In the genomic region with DNA sequence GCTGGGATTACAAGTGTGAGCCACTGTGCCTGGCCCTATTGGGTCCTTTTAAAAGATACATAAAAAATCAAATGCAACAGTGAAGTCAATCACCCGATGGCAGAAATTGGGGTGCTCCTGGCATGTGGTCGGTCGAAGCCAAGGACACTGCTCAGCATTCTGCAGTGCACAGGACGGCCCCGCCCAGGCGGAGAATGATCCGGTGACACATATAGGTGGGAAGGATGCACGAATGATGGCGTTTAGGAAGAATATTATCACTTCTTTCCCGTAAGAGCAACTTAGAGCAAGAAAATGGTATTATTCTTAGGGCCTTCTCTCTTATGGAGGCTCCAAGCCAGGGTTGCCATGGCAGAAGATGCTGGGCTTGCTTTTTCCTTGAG, we compare ENCODE assay signal across 22 cellular contexts. TPM values are rescaled to one million over a fixed set of nuclear protein-coding genes. Genes with fewer than 3 reads are reported as not detected.
DNase-seq lines count a peak whose midpoint lies in the region; ATAC-seq, FAIRE-seq and TF ChIP-seq lines count a peak whose summit lies in the region.
"Had no signal": no experiment of that assay in that cellular context is flagged by ENCODE, and none has a peak within 500 bp of the region (broad histone marks: within the 10 kb centered on the region; RNA-seq: fewer than 3 reads in every experiment).

No MANE protein-coding gene starts in this region.

- TSS peak; percentile 50 for BruUV-seq in HepG2 (replicated peaks; lab: Mats Ljungman, UMichigan)

- H3K27ac Mint-ChIP-seq in activated CD8-positive, alpha-beta T cell treated with anti-CD3 and anti-CD28 coated beads, Interleukin-2, amount 10 ng/mL, durations not matched to agents 7 days and 5 days = peak overlapping the region; percentile 89
- H3K27ac Mint-ChIP-seq in immature natural killer cell = peak overlapping the region; percentile 19 to 86 (median 74)
- H3K27ac Mint-ChIP-seq: H9, neural progenitor cell had no signal

- no peak for FAIRE-seq in HepG2 (lab: Jason Lieb, UNC)

- TF ChIP-seq POLR2A in HepG2 (IDR thresholded peaks at IDR 0.05; ENCODE audit: insufficient read depth in 1 of 2, low read depth in 2 of 2, low read length in 2 of 2) (no peak), right lobe of liver (IDR thresholded peaks at IDR 0.05) (no peak), esophagus muscularis mucosa (IDR thresholded peaks at IDR 0.05; ENCODE audit: low read depth) (no peak)

- no peak overlapping the region for H2AFZ ChIP-seq in HepG2 (ENCODE audit: low read length)
- H2AFZ ChIP-seq: neural progenitor cell had no signal

- peaks cover 4 to 19% of the 10 kb centered on the region in 2 experiments; a peak in 4 of 5 replicates for H3K36me3 ChIP-seq in HepG2 (replicated peaks in 1 of 2; ENCODE audit: control insufficient read depth in 1 of 2, insufficient read depth in 2 of 2, low read length in 2 of 2)
- peaks cover 1 to 21% (median 13%) of the 10 kb centered on the region in 4 donors for H3K36me3 ChIP-seq in right lobe of liver
- peaks cover 13 to 57% (median 42%) of the 10 kb centered on the region in 4 donors for H3K36me3 ChIP-seq in esophagus muscularis mucosa
- H3K36me3 ChIP-seq: neural progenitor cell had no signal

- H3K79me2 ChIP-seq in HepG2 (ENCODE audit: insufficient read depth, low read length) = no peaks in the 10 kb centered on the region

- 98% methylated on average over 10 of the region's 10 CpGs for WGBS in HepG2 (ENCODE audit: low lambda C conversion rate)
- WGBS in right lobe of liver (ENCODE audit: insufficient coverage, low coverage, low lambda C conversion rate, missing lambda C conversion rate) = 69% methylated on average over 10 of the region's 10 CpGs
- 91% methylated on average over 10 of the region's 10 CpGs for WGBS in esophagus muscularis mucosa

- H4K20me1 ChIP-seq in HepG2 (ENCODE audit: insufficient read depth, low read length) = no peaks in the 10 kb centered on the region

- H3K4me3 ChIP-seq in HepG2 (replicated peaks in 1 of 3; ENCODE audit: insufficient read depth in 1 of 3, low read depth in 2 of 3, low read length in 3 of 3) (no peak overlapping the region), right lobe of liver (no peak overlapping the region), esophagus muscularis mucosa (no peak overlapping the region)
- H3K4me3 ChIP-seq: left lung, neural progenitor cell, prostate gland, tibial nerve had no signal

- no peaks in the 10 kb centered on the region for H3K9me3 Mint-ChIP-seq in activated CD8-positive, alpha-beta T cell treated with anti-CD3 and anti-CD28 coated beads, Interleukin-2, amount 10 ng/mL, durations not matched to agents 7 days and 5 days (ENCODE audit: insufficient read depth)
- H3K9me3 Mint-ChIP-seq in immature natural killer cell = no peaks in the 10 kb centered on the region
- H3K9me3 Mint-ChIP-seq: H9, IgD-negative memory B cell, neural progenitor cell had no signal

- no peaks in the 10 kb centered on the region for H3K27me3 ChIP-seq in HepG2 (ENCODE audit: control insufficient read depth in 1 of 2, insufficient read depth in 2 of 2, low read length in 2 of 2)
- no peaks in the 10 kb centered on the region for H3K27me3 ChIP-seq in right lobe of liver
- no peaks in the 10 kb centered on the region for H3K27me3 ChIP-seq in esophagus muscularis mucosa
- H3K27me3 ChIP-seq: neural progenitor cell, tibial nerve had no signal

- H3K27ac ChIP-seq in HepG2 (ENCODE audit: extremely low read length, insufficient read depth, low read length) (no peak overlapping the region), right lobe of liver (no peak overlapping the region), esophagus muscularis mucosa (replicated peaks in 1 of 4) (no peak overlapping the region)
- H3K27ac ChIP-seq: left lung, neural progenitor cell, prostate gland, tibial nerve had no signal

- TF ChIP-seq RAD21 in HepG2 (CRISPR knock-in tag; IDR thresholded peaks at IDR 0.05) = no peak

- in situ Hi-C loops in HepG2 (cut with HindIII; ENCODE audit: extremely low pct_ligation_motif_present, low pct_unique_long_range_greater_than_20kb) = no loop called here

- H3K27me3 Mint-ChIP-seq in activated CD8-positive, alpha-beta T cell treated with anti-CD3 and anti-CD28 coated beads, Interleukin-2, amount 10 ng/mL, durations not matched to agents 7 days and 5 days (ENCODE audit: low read depth) = no peaks in the 10 kb centered on the region
- H3K27me3 Mint-ChIP-seq in immature natural killer cell (ENCODE audit: low read depth in 3 of 3) = peaks cover 0 to 4% (median 2%) of the 10 kb centered on the region in 3 donors
- H3K27me3 Mint-ChIP-seq: IgD-negative memory B cell had no signal

- peaks cover 48% of the 10 kb centered on the region for H3K4me1 Mint-ChIP-seq in activated CD8-positive, alpha-beta T cell treated with anti-CD3 and anti-CD28 coated beads, Interleukin-2, amount 10 ng/mL, durations not matched to agents 7 days and 5 days (ENCODE audit: low read depth)
- peaks cover 28 to 34% of the 10 kb centered on the region in 2 donors for H3K4me1 Mint-ChIP-seq in immature natural killer cell
- H3K4me1 Mint-ChIP-seq: H9, neural progenitor cell had no signal

- no peak overlapping the region for H3K4me2 ChIP-seq in HepG2 (ENCODE audit: low read depth, low read length)
- H3K4me2 ChIP-seq: neural progenitor cell had no signal

- no peak overlapping the region for H3K9ac ChIP-seq in HepG2 (ENCODE audit: insufficient read depth, low read depth, low read length)
- H3K9ac ChIP-seq: neural progenitor cell had no signal

- CTCF ChIA-PET in HepG2 (lab: Yijun Ruan, JAX; ENCODE audit: low intra/inter-chr PET ratio, low total read pairs) = no interaction called here
- CTCF ChIA-PET in activated CD8-positive, alpha-beta T cell treated with anti-CD3 and anti-CD28 coated beads, Interleukin-2, amount 10 ng/mL, durations not matched to agents 7 days and 5 days (lab: Charles Lee) = interaction anchor here (0.7 kb wide), 1 partner anchor 698 kb away, joined by 3 read pairs; no protein-coding TSS in a partner anchor

- POLR2A ChIA-PET in HepG2 (lab: Yijun Ruan, JAX) = no interaction called here
- POLR2A ChIA-PET in activated CD8-positive, alpha-beta T cell treated with anti-CD3 and anti-CD28 coated beads, Interleukin-2, amount 10 ng/mL, durations not matched to agents 7 days and 5 days (lab: Charles Lee) = interaction anchor here (0.5 kb wide), 1 partner anchor 29 kb away, joined by 3 read pairs; no protein-coding TSS in a partner anchor

- no peak for TF ChIP-seq EP300 in HepG2 (IDR thresholded peaks at IDR 0.05; ENCODE audit: low read depth in 2 of 2, low read length in 2 of 2)
- TF ChIP-seq EP300 in HepG2 (CRISPR knock-in tag; IDR thresholded peaks at IDR 0.05; ENCODE audit: borderline replicate concordance) = no peak
- no peak for TF ChIP-seq EP300 in esophagus muscularis mucosa (IDR thresholded peaks at IDR 0.05)

- DNase-seq in HepG2 (ENCODE audit: low spot score) (no peak), right lobe of liver (no peak), immature natural killer cell (no peak), NCI-H2171 (lab: John Stamatoyannopoulos, UW) (no peak), esophagus muscularis mucosa (ENCODE audit: extremely low spot score) (no peak)
- no peak for DNase-seq in activated CD8-positive, alpha-beta T cell treated with anti-CD3 and anti-CD28 coated beads, Interleukin-2, amount 10 ng/mL, durations not matched to agents 7 days and 5 days
- DNase-seq: activated gamma-delta T cell treated with Interleukin-2 at 50 U/mL for 16 hours, Caco-2, cerebellar nuclear complex, glutamatergic neuron, H9, left lung, NCI-H1694 treated with DMSO at 0.1 percent for 48 hours, NCI-H2227 treated with DMSO at 0.1 percent for 48 hours, NCI-H774 had no signal

- H3K4me3 Mint-ChIP-seq in activated CD8-positive, alpha-beta T cell treated with anti-CD3 and anti-CD28 coated beads, Interleukin-2, amount 10 ng/mL, durations not matched to agents 7 days and 5 days = peak overlapping the region; percentile 63
- peak overlapping the region; percentile 60 to 86 (median 82) for H3K4me3 Mint-ChIP-seq in immature natural killer cell
- H3K4me3 Mint-ChIP-seq: H9, IgD-negative memory B cell, neural progenitor cell had no signal

- H3K9me3 ChIP-seq in HepG2 (ENCODE audit: low read length) (no peaks in the 10 kb centered on the region), right lobe of liver (no peaks in the 10 kb centered on the region), esophagus muscularis mucosa (no peaks in the 10 kb centered on the region)
- H3K9me3 ChIP-seq: Caco-2, left lung, prostate gland had no signal

- H3K4me1 ChIP-seq in HepG2 (ENCODE audit: insufficient read depth, low read length) (no peaks in the 10 kb centered on the region), right lobe of liver (no peaks in the 10 kb centered on the region), esophagus muscularis mucosa (no peaks in the 10 kb centered on the region)
- H3K4me1 ChIP-seq: Caco-2, neural progenitor cell, prostate gland, tibial nerve had no signal

- no peak for ATAC-seq in HepG2
- ATAC-seq in right lobe of liver = no peak
- ATAC-seq in activated CD8-positive, alpha-beta T cell treated with anti-CD3 and anti-CD28 coated beads, Interleukin-2, amount 10 ng/mL, durations not matched to agents 7 days and 5 days = no peak
- ATAC-seq in GM19397 (IDR thresholded peaks at IDR 0.05; ENCODE audit: unreplicated experiment) = no peak
- ATAC-seq: left lung had no signal

- TF ChIP-seq CTCF in HepG2 (CRISPR knock-in tag; IDR thresholded peaks at IDR 0.05) (no peak), right lobe of liver (IDR thresholded peaks at IDR 0.05) (no peak), esophagus muscularis mucosa (IDR thresholded peaks at IDR 0.05) (no peak)

- H3K36me3 Mint-ChIP-seq in activated CD8-positive, alpha-beta T cell treated with anti-CD3 and anti-CD28 coated beads, Interleukin-2, amount 10 ng/mL, durations not matched to agents 7 days and 5 days (ENCODE audit: low read depth) = peaks cover 51% of the 10 kb centered on the region
- peaks cover 0 to 5% (median 2%) of the 10 kb centered on the region in 3 donors for H3K36me3 Mint-ChIP-seq in immature natural killer cell

- intact Hi-C loops in HepG2 (cut with micrococcal nuclease; ENCODE audit: unreplicated experiment) (no loop called here), right lobe of liver (cut with DNase I) (no loop called here), esophagus muscularis mucosa (cut with DNase I) (no loop called here)

RNA-seq across cellular contexts. Expression of a gene that starts 3.2 kb away (rescaled TPM):
- total RNA-seq in HepG2 (2016; rRNA removed; fragmentation: Illumina TruSeq; extraction: Trizol) (not detected in 2 replicates), right lobe of liver (under 1 TPM in 2 of 6 experiments, not detected in 4; 0.33 to 0.42 TPM), esophagus muscularis mucosa (under 1 TPM in 2 of 4 donors, not detected in 2; 0.13 to 0.29 TPM)
- not detected in 2 replicates for total RNA-seq in HepG2 (2016; cell fraction: cytosol; rRNA removed; fragmentation: Illumina TruSeq; extraction: Trizol; ENCODE audit: low read depth)
- not detected in 2 replicates for total RNA-seq in HepG2 (2016; cell fraction: insoluble cytoplasmic fraction; rRNA removed; fragmentation: Illumina TruSeq; extraction: Trizol)
- total RNA-seq in HepG2 (2016; cell fraction: membrane; rRNA removed; fragmentation: Illumina TruSeq; extraction: Trizol) = not detected in 2 replicates
- total RNA-seq in HepG2 (2016; cell fraction: nucleus; rRNA removed; fragmentation: Illumina TruSeq; extraction: Trizol) = not detected in 2 replicates
- polyA plus RNA-seq in HepG2 (2011; rRNA removed) (0.05 and 0.08 TPM in 2 replicates), immature natural killer cell (under 1 TPM in 2 of 3 donors, not detected in 1; 0.64 to 0.78 TPM)
- polyA plus RNA-seq in HepG2 (2011; cell fraction: cytosol; rRNA removed) = 0.03 TPM in 1 of 2 replicates, not detected in the other
- polyA plus RNA-seq in HepG2 (2011; cell fraction: nucleus; rRNA removed) = 0.05 TPM in 1 of 2 replicates, not detected in the other
- polyA plus RNA-seq in HepG2 (2012) = 0.13 TPM in 1 of 2 replicates, not detected in the other
- not detected in 2 replicates for polyA plus RNA-seq in HepG2 (2016; cell fraction: cytosol; fragmentation: Illumina TruSeq; extraction: Trizol; ENCODE audit: low read depth)
- polyA plus RNA-seq in HepG2 (2016; cell fraction: insoluble cytoplasmic fraction; fragmentation: Illumina TruSeq; extraction: Trizol; ENCODE audit: low read depth) = not detected in 2 replicates
- polyA plus RNA-seq in HepG2 (2016; cell fraction: membrane; fragmentation: Illumina TruSeq; extraction: Trizol; ENCODE audit: low read depth) = not detected in 2 replicates
- polyA plus RNA-seq in HepG2 (2016; cell fraction: nucleus; fragmentation: Illumina TruSeq; extraction: Trizol; ENCODE audit: insufficient read depth, low read depth) = not detected in 2 replicates
- 0.30 and 0.75 TPM in 2 replicates for polyA minus RNA-seq in HepG2 (2011; rRNA and poly(A)+ RNA removed; ENCODE audit: low replicate concordance)
- not detected in 2 replicates for polyA minus RNA-seq in HepG2 (2011; cell fraction: cytosol; rRNA and poly(A)+ RNA removed)
- polyA minus RNA-seq in HepG2 (2011; cell fraction: nucleus; rRNA and poly(A)+ RNA removed) = not detected in 2 replicates
- under 1 TPM; 0.39 to 0.58 TPM for total RNA-seq in activated CD8-positive, alpha-beta T cell treated with anti-CD3 and anti-CD28 coated beads, Interleukin-2, amount 10 ng/mL, durations not matched to agents 7 days and 5 days
- total RNA-seq: activated CD8-positive, alpha-beta memory T cell treated with anti-CD3 and anti-CD28 coated beads for 36 hours; Caco-2; MCF 10A had no signal

RNA-seq across cellular contexts. Expression of a gene that starts 21.7 kb away (rescaled TPM):
- 19.1 and 21.5 TPM in 2 replicates for total RNA-seq in HepG2 (2016; rRNA removed; fragmentation: Illumina TruSeq; extraction: Trizol)
- total RNA-seq in HepG2 (2016; cell fraction: cytosol; rRNA removed; fragmentation: Illumina TruSeq; extraction: Trizol; ENCODE audit: low read depth) = 7.5 and 7.8 TPM in 2 replicates
- 15.8 and 21.1 TPM in 2 replicates for total RNA-seq in HepG2 (2016; cell fraction: insoluble cytoplasmic fraction; rRNA removed; fragmentation: Illumina TruSeq; extraction: Trizol)
- total RNA-seq in HepG2 (2016; cell fraction: membrane; rRNA removed; fragmentation: Illumina TruSeq; extraction: Trizol) = 11.8 and 12.8 TPM in 2 replicates
- total RNA-seq in HepG2 (2016; cell fraction: nucleus; rRNA removed; fragmentation: Illumina TruSeq; extraction: Trizol) = 17.4 and 22.3 TPM in 2 replicates
- polyA plus RNA-seq in HepG2 (2011; rRNA removed) = 13.4 and 16.6 TPM in 2 replicates
- 9.7 and 11.4 TPM in 2 replicates for polyA plus RNA-seq in HepG2 (2011; cell fraction: cytosol; rRNA removed)
- polyA plus RNA-seq in HepG2 (2011; cell fraction: nucleus; rRNA removed) = 30.1 and 32.4 TPM in 2 replicates
- polyA plus RNA-seq in HepG2 (2012) = 11.5 and 13.1 TPM in 2 replicates
- polyA plus RNA-seq in HepG2 (2016; cell fraction: cytosol; fragmentation: Illumina TruSeq; extraction: Trizol; ENCODE audit: low read depth) = 4.2 and 4.4 TPM in 2 replicates
- polyA plus RNA-seq in HepG2 (2016; cell fraction: insoluble cytoplasmic fraction; fragmentation: Illumina TruSeq; extraction: Trizol; ENCODE audit: low read depth) = 14.5 and 16.2 TPM in 2 replicates
- 5.8 and 6.5 TPM in 2 replicates for polyA plus RNA-seq in HepG2 (2016; cell fraction: membrane; fragmentation: Illumina TruSeq; extraction: Trizol; ENCODE audit: low read depth)
- polyA plus RNA-seq in HepG2 (2016; cell fraction: nucleus; fragmentation: Illumina TruSeq; extraction: Trizol; ENCODE audit: insufficient read depth, low read depth) = 30.4 and 34.3 TPM in 2 replicates
- 35.2 and 54.3 TPM in 2 replicates for polyA minus RNA-seq in HepG2 (2011; rRNA and poly(A)+ RNA removed; ENCODE audit: low replicate concordance)
- polyA minus RNA-seq in HepG2 (2011; cell fraction: cytosol; rRNA and poly(A)+ RNA removed) = 8.1 and 16.8 TPM in 2 replicates
- polyA minus RNA-seq in HepG2 (2011; cell fraction: nucleus; rRNA and poly(A)+ RNA removed) = 29.1 and 32.1 TPM in 2 replicates
- total RNA-seq in right lobe of liver = 10 to 100 TPM in 4 of 6 experiments, 1 to 10 TPM in 2; 7.7 to 16.8 (median 12.1) TPM
- 10 to 100 TPM; 30.9 to 33.1 TPM for total RNA-seq in activated CD8-positive, alpha-beta T cell treated with anti-CD3 and anti-CD28 coated beads, Interleukin-2, amount 10 ng/mL, durations not matched to agents 7 days and 5 days
- polyA plus RNA-seq in immature natural killer cell = 10 to 100 TPM in 1 of 3 donors, 1 to 10 TPM in 2; 4.2 to 17.0 (median 4.5) TPM
- total RNA-seq in esophagus muscularis mucosa = 10 to 100 TPM; 11.1 to 16.4 (median 12.3) TPM

RNA-seq across cellular contexts. Expression of a gene that starts 34.4 kb away (rescaled TPM):
- total RNA-seq in HepG2 (2016; rRNA removed; fragmentation: Illumina TruSeq; extraction: Trizol) (2.3 and 3.0 TPM in 2 replicates), right lobe of liver (1 to 10 TPM in 4 of 6 experiments, under 1 TPM in 2; 0.49 to 2.4 (median 1.2) TPM), esophagus muscularis mucosa (1 to 10 TPM; 1.0 to 8.7 (median 1.2) TPM)
- 0.79 and 0.91 TPM in 2 replicates for total RNA-seq in HepG2 (2016; cell fraction: cytosol; rRNA removed; fragmentation: Illumina TruSeq; extraction: Trizol; ENCODE audit: low read depth)
- 1.4 and 2.2 TPM in 2 replicates for total RNA-seq in HepG2 (2016; cell fraction: insoluble cytoplasmic fraction; rRNA removed; fragmentation: Illumina TruSeq; extraction: Trizol)
- 2.6 and 2.9 TPM in 2 replicates for total RNA-seq in HepG2 (2016; cell fraction: membrane; rRNA removed; fragmentation: Illumina TruSeq; extraction: Trizol)
- total RNA-seq in HepG2 (2016; cell fraction: nucleus; rRNA removed; fragmentation: Illumina TruSeq; extraction: Trizol) = 0.84 and 1.3 TPM in 2 replicates
- polyA plus RNA-seq in HepG2 (2011; rRNA removed) (6.3 and 6.6 TPM in 2 replicates), immature natural killer cell (1 to 10 TPM; 4.5 to 7.3 (median 6.4) TPM)
- polyA plus RNA-seq in HepG2 (2011; cell fraction: cytosol; rRNA removed) = 3.0 and 4.2 TPM in 2 replicates
- polyA plus RNA-seq in HepG2 (2011; cell fraction: nucleus; rRNA removed) = 27.8 and 31.9 TPM in 2 replicates
- 5.0 and 6.5 TPM in 2 replicates for polyA plus RNA-seq in HepG2 (2012)
- 1.6 and 1.7 TPM in 2 replicates for polyA plus RNA-seq in HepG2 (2016; cell fraction: cytosol; fragmentation: Illumina TruSeq; extraction: Trizol; ENCODE audit: low read depth)
- 1.4 and 2.0 TPM in 2 replicates for polyA plus RNA-seq in HepG2 (2016; cell fraction: insoluble cytoplasmic fraction; fragmentation: Illumina TruSeq; extraction: Trizol; ENCODE audit: low read depth)
- 2.0 TPM in 2 replicates for polyA plus RNA-seq in HepG2 (2016; cell fraction: membrane; fragmentation: Illumina TruSeq; extraction: Trizol; ENCODE audit: low read depth)
- polyA plus RNA-seq in HepG2 (2016; cell fraction: nucleus; fragmentation: Illumina TruSeq; extraction: Trizol; ENCODE audit: insufficient read depth, low read depth) = 6.3 and 7.4 TPM in 2 replicates
- 4.0 and 6.3 TPM in 2 replicates for polyA minus RNA-seq in HepG2 (2011; rRNA and poly(A)+ RNA removed; ENCODE audit: low replicate concordance)
- polyA minus RNA-seq in HepG2 (2011; cell fraction: cytosol; rRNA and poly(A)+ RNA removed) = 0.88 and 1.4 TPM in 2 replicates
- 3.4 and 3.7 TPM in 2 replicates for polyA minus RNA-seq in HepG2 (2011; cell fraction: nucleus; rRNA and poly(A)+ RNA removed)
- 1 to 10 TPM; 4.9 to 8.6 TPM for total RNA-seq in activated CD8-positive, alpha-beta T cell treated with anti-CD3 and anti-CD28 coated beads, Interleukin-2, amount 10 ng/mL, durations not matched to agents 7 days and 5 days
